19 cellular contexts compared by ENCODE assay signal in the genomic region with DNA sequence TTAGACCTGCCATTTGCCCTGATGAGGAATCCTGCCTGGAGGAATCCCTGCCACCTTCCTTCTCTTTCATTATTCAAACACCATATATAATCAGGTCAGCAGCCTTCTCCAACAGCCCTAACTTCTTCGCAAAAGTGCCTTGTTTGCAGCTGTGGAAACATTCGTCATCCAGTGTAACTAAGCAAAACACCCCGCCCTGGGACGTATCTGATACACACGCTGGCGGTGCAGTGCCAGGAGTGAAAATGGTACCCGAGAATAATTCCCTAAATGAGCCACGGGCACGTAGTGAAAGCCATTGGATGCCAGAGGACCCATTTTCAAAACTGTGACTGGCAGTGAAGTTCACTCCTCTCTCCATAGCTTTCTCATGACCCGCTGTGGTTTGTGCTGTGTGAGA.
DNase-seq lines count a peak whose midpoint lies in the region; ATAC-seq, FAIRE-seq and TF ChIP-seq lines count a peak whose summit lies in the region.
"Had no signal": no experiment of that assay in that cellular context is flagged by ENCODE, and none has a peak within 500 bp of the region (broad histone marks: within the 10 kb centered on the region; RNA-seq: fewer than 3 reads in every experiment).

No MANE protein-coding gene starts in this region.

- DNase-seq in A549 (ENCODE audit: low read depth in 1 of 2, low spot score in 1 of 2) (no peak), epithelial cell of esophagus (ENCODE audit: low read depth) (peak; percentile 5), psoas muscle (peak in 1 of 2 donors; percentile 64), suprapubic skin (ENCODE audit: low spot score in 2 of 2) (peak in 1 of 2 donors; percentile 22)
- no peak for DNase-seq in stimulated activated CD4-positive, alpha-beta T cell treated with anti-CD3 and anti-CD28 coated beads, Interleukin-4, amount 100 ng/mL, for 4 hours
- DNase-seq: CD4-positive, alpha-beta memory T cell; DMS153; DMS79; GF-D8; GM23248; KBM-7 had no signal

- no peaks in the 10 kb centered on the region for H3K4me1 Mint-ChIP-seq in stimulated activated memory B cell treated with anti-CD40 and anti-IgM and Interleukin-4, amounts not matched to agents 10 μg/mL and 1 μg/mL and 100 μg/mL, for 72 hours
- H3K4me1 Mint-ChIP-seq: CD14-positive monocyte; CD4-positive, alpha-beta memory T cell; IgD-negative memory B cell had no signal

- H3K27ac ChIP-seq in A549 (no peak overlapping the region), psoas muscle (no peak overlapping the region), suprapubic skin (peak overlapping the region; percentile 54)
- H3K27ac ChIP-seq: 22Rv1, BLaER1, GM23248 had no signal

- no peaks in the 10 kb centered on the region for H3K36me3 Mint-ChIP-seq in stimulated activated memory B cell treated with anti-CD40 and anti-IgM and Interleukin-4, amounts not matched to agents 10 μg/mL and 1 μg/mL and 100 μg/mL, for 72 hours
- H3K36me3 Mint-ChIP-seq: CD14-positive monocyte; CD4-positive, alpha-beta memory T cell; IgD-negative memory B cell had no signal

- H3K36me3 ChIP-seq in psoas muscle (ENCODE audit: insufficient read depth in 1 of 2, low read depth in 1 of 2) (no peaks in the 10 kb centered on the region), suprapubic skin (no peaks in the 10 kb centered on the region)
- H3K36me3 ChIP-seq: BLaER1, HAP-1 had no signal

- no peak for TF ChIP-seq CTCF in A549 (IDR thresholded peaks at IDR 0.05)
- TF ChIP-seq CTCF in epithelial cell of esophagus (IDR thresholded peaks at IDR 0.05; ENCODE audit: insufficient read depth, low read depth, low read length, missing control alignments), result no peak
- no peak for TF ChIP-seq CTCF in psoas muscle (IDR thresholded peaks at IDR 0.05)
- no peak for TF ChIP-seq CTCF in suprapubic skin (IDR thresholded peaks at IDR 0.05)

- TF ChIP-seq POLR2A in A549 (IDR thresholded peaks at IDR 0.05; ENCODE audit: low read length) (no peak), suprapubic skin (IDR thresholded peaks at IDR 0.05) (no peak)

- intact Hi-C loops in psoas muscle (cut with DNase I), result no loop called here

- no peak for FAIRE-seq in A549 (lab: Jason Lieb, UNC)
- FAIRE-seq: HepG2 had no signal

- no peak for TF ChIP-seq EP300 in A549 (IDR thresholded peaks at IDR 0.05)
- TF ChIP-seq EP300 in suprapubic skin (IDR thresholded peaks at IDR 0.05), result no peak

- no peak overlapping the region for H3K27ac Mint-ChIP-seq in stimulated activated memory B cell treated with anti-CD40 and anti-IgM and Interleukin-4, amounts not matched to agents 10 μg/mL and 1 μg/mL and 100 μg/mL, for 72 hours
- H3K27ac Mint-ChIP-seq: CD4-positive, alpha-beta memory T cell; IgD-negative memory B cell had no signal

- CTCF ChIA-PET in A549 (lab: Yijun Ruan, JAX), result no interaction called here

- no peak overlapping the region for H3K4me3 Mint-ChIP-seq in stimulated activated memory B cell treated with anti-CD40 and anti-IgM and Interleukin-4, amounts not matched to agents 10 μg/mL and 1 μg/mL and 100 μg/mL, for 72 hours
- H3K4me3 Mint-ChIP-seq: CD14-positive monocyte; CD4-positive, alpha-beta memory T cell; IgD-negative memory B cell had no signal

- no peak overlapping the region for H3K4me3 ChIP-seq in A549
- H3K4me3 ChIP-seq in epithelial cell of esophagus (ENCODE audit: low read length), result no peak overlapping the region
- H3K4me3 ChIP-seq in psoas muscle, result no peak overlapping the region
- no peak overlapping the region for H3K4me3 ChIP-seq in suprapubic skin
- H3K4me3 ChIP-seq: BLaER1, GM23248, HAP-1 had no signal

- no peak for TF ChIP-seq RAD21 in A549 (conservative IDR thresholded peaks at IDR 0.05 in 1 of 2, IDR thresholded peaks at IDR 0.05 in 1 of 2)

- H3K4me2 ChIP-seq in A549, result 0 out of 3 replicates have a peak overlapping the region, but pooled peaks have one; percentile 17
- H3K4me2 ChIP-seq: BLaER1 had no signal

- WGBS in A549 (ENCODE audit: missing lambda C conversion rate), result 46% methylated on average over 10 of the region's 10 CpGs
- WGBS in psoas muscle, 3 donors, result 26 to 34% (median 27%) methylated on average over 10 of the region's 10 CpGs
- WGBS in suprapubic skin, result 48% methylated on average over 10 of the region's 10 CpGs

- no peaks in the 10 kb centered on the region for H3K9me3 ChIP-seq in A549
- H3K9me3 ChIP-seq in psoas muscle, result no peaks in the 10 kb centered on the region
- no peaks in the 10 kb centered on the region for H3K9me3 ChIP-seq in suprapubic skin
- H3K9me3 ChIP-seq: BLaER1, HAP-1 had no signal

- no peak for ATAC-seq in A549
- ATAC-seq in psoas muscle, result peak in 3 of 4 donors; percentile 50 to 72 (median 61)
- ATAC-seq in GM19324 (IDR thresholded peaks at IDR 0.05; ENCODE audit: low FRiP score, unreplicated experiment), result no peak
- ATAC-seq in stimulated activated memory B cell treated with anti-CD40 and anti-IgM and Interleukin-4, amounts not matched to agents 10 μg/mL and 1 μg/mL and 100 μg/mL, for 72 hours, result no peak
- ATAC-seq: HepG2 had no signal

- H3K27me3 Mint-ChIP-seq in stimulated activated memory B cell treated with anti-CD40 and anti-IgM and Interleukin-4, amounts not matched to agents 10 μg/mL and 1 μg/mL and 100 μg/mL, for 72 hours, result no peaks in the 10 kb centered on the region
- H3K27me3 Mint-ChIP-seq: IgD-negative memory B cell had no signal

- peaks cover 2% of the 10 kb centered on the region for H3K9me3 Mint-ChIP-seq in stimulated activated memory B cell treated with anti-CD40 and anti-IgM and Interleukin-4, amounts not matched to agents 10 μg/mL and 1 μg/mL and 100 μg/mL, for 72 hours
- H3K9me3 Mint-ChIP-seq: CD4-positive, alpha-beta memory T cell had no signal

- H3K27me3 ChIP-seq in psoas muscle (ENCODE audit: insufficient read depth in 3 of 3, low read length in 2 of 3) (no peaks in the 10 kb centered on the region), suprapubic skin (no peaks in the 10 kb centered on the region)
- H3K27me3 ChIP-seq: BLaER1 had no signal

- POLR2A ChIA-PET in A549 (lab: Yijun Ruan, JAX), result no interaction called here

- H3K4me1 ChIP-seq in A549, result no peaks in the 10 kb centered on the region
- peaks cover 4% of the 10 kb centered on the region for H3K4me1 ChIP-seq in psoas muscle
- H3K4me1 ChIP-seq in suprapubic skin, result peaks cover 50% of the 10 kb centered on the region
- H3K4me1 ChIP-seq: BLaER1, HAP-1 had no signal

TF ChIP-seq in A549, 52 proteins besides CTCF, POLR2A, EP300 and RAD21:
- no peak for TF ChIP-seq ESRRA (IDR thresholded peaks at IDR 0.05; ENCODE audit: borderline replicate concordance, low read length)
- no peak for TF ChIP-seq SMC3 (IDR thresholded peaks at IDR 0.05)
- no peak for TF ChIP-seq HOXB13 (CRISPR knock-in tag; IDR thresholded peaks at IDR 0.05; ENCODE audit: low read depth)
- no peak for TF ChIP-seq SREBF2 (IDR thresholded peaks at IDR 0.05)
- TF ChIP-seq ZC3H11A (IDR thresholded peaks at IDR 0.05), result no peak
- no peak for TF ChIP-seq MYC (IDR thresholded peaks at IDR 0.05; ENCODE audit: borderline replicate concordance, low read length)

Comparison
In these comparisons a context has a peak if more than half of its experiments do, and no peak if none do; other contexts are left out.
1. ATAC-seq: peak in psoas muscle (3 of 4); none in A549 (0 of 2), GM19324 (single experiment) and stimulated activated memory B cell treated with anti-CD40 and anti-IgM and Interleukin-4, amounts not matched to agents 10 μg/mL and 1 μg/mL and 100 μg/mL, for 72 hours (single experiment).